In the genomic region with DNA sequence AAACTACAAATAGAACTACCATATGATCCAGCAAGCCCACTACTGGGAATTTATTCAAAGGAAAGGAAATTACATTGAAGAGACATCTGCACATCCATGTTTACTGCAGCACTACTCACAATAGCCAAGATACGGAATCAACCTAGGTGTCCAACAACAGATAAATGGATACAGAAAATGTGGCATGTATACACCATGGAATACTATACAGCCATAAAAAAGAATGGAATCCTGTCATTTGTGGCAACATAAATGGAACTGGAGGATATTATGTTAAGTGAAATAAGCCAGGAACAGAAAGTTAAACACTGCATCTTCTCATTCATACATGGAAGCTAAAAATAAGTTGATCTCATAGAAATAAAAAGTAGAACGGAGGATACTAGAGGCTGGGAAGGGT, we compare ENCODE assay signal across 29 cellular contexts.
"Had no signal": no experiment of that assay in that cellular context is flagged by ENCODE, and none has a peak within 500 bp of the region (broad histone marks: within the 10 kb centered on the region; RNA-seq: fewer than 3 reads in every experiment).

No MANE protein-coding gene starts in this region.

- DNase-seq: naive thymus-derived CD8-positive, alpha-beta T cell; nephron progenitor cell; nucleus accumbens; pancreas; psoas muscle; right cardiac atrium; right lobe of liver; sigmoid colon; small intestine; stimulated activated CD4-positive, alpha-beta T cell treated with anti-CD3 and anti-CD28 coated beads, Interleukin-15, amount 100 ng/mL, for 24 hours; stimulated activated CD4-positive, alpha-beta T cell treated with anti-CD3 and anti-CD28 coated beads, Interleukin-2, amount 100 ng/mL, for 24 hours; stimulated activated CD4-positive, alpha-beta T cell treated with anti-CD3 and anti-CD28 coated beads, Interleukin-2, amount 100 ng/mL, for 48 hours; stimulated activated CD4-positive, alpha-beta T cell treated with anti-CD3 and anti-CD28 coated beads, Interleukin-4, amount 100 ng/mL, for 4 hours; stimulated activated CD8-positive, alpha-beta memory T cell treated with anti-CD3 and anti-CD28 coated beads, Interleukin-4, amount 100 ng/mL, for 48 hours; stimulated activated naive CD4-positive, alpha-beta T cell; stimulated activated naive CD8-positive, alpha-beta T cell treated with anti-CD3 and anti-CD28 coated beads, Interleukin-15, amount 100 ng/mL, for 72 hours; stimulated activated naive CD8-positive, alpha-beta T cell treated with anti-CD3 and anti-CD28 coated beads, Interleukin-15, Interleukin-2, amounts not matched to agents 100 U/mL and 50 U/mL, for 24 hours; substantia nigra; testis; tibial artery; transverse colon; upper lobe of right lung; uterus had no signal

- ATAC-seq: naive thymus-derived CD8-positive, alpha-beta T cell; natural killer cell treated with Interleukin-12 subunit alpha and Interleukin-12 subunit beta and Interleukin-15 and Interleukin-18, amount 100 ng/mL, for 72 hours; pancreas; psoas muscle; right cardiac atrium; right lobe of liver; stimulated activated memory B cell treated with anti-CD40 and anti-IgM and Interleukin-4, amounts not matched to agents 10 μg/mL and 1 μg/mL and 100 μg/mL, for 72 hours; stimulated activated naive CD8-positive, alpha-beta T cell treated with anti-CD3 and anti-CD28 coated beads, Interleukin-15, amount 100 ng/mL, for 72 hours; stimulated activated naive CD8-positive, alpha-beta T cell treated with anti-CD3 and anti-CD28 coated beads, Interleukin-15, Interleukin-2, amounts not matched to agents 100 U/mL and 50 U/mL, for 24 hours; upper lobe of right lung had no signal

- H3K4me3 Mint-ChIP-seq: naive thymus-derived CD8-positive, alpha-beta T cell; natural killer cell treated with Interleukin-12 subunit alpha and Interleukin-12 subunit beta and Interleukin-15 and Interleukin-18, amount 100 ng/mL, for 72 hours; nephron progenitor cell; neural crest cell; stimulated activated memory B cell treated with anti-CD40 and anti-IgM and Interleukin-4, amounts not matched to agents 10 μg/mL and 1 μg/mL and 100 μg/mL, for 72 hours; stimulated activated naive CD8-positive, alpha-beta T cell treated with anti-CD3 and anti-CD28 coated beads, Interleukin-15, amount 100 ng/mL, for 72 hours; type B pancreatic cell had no signal

- H3K36me3 Mint-ChIP-seq: naive thymus-derived CD8-positive, alpha-beta T cell; natural killer cell treated with Interleukin-12 subunit alpha and Interleukin-12 subunit beta and Interleukin-15 and Interleukin-18, amount 100 ng/mL, for 72 hours; stimulated activated memory B cell treated with anti-CD40 and anti-IgM and Interleukin-4, amounts not matched to agents 10 μg/mL and 1 μg/mL and 100 μg/mL, for 72 hours had no signal

- H3K9me3 ChIP-seq: neutrophil, pancreas, psoas muscle, right lobe of liver, sigmoid colon, suprapubic skin, testis, tibial artery, transverse colon, upper lobe of right lung, uterus had no signal

- H3K27me3 ChIP-seq: neutrophil, pancreas, right lobe of liver, sigmoid colon, suprapubic skin, testis, tibial artery, transverse colon, upper lobe of right lung, uterus had no signal

- FAIRE-seq: pancreas, small intestine had no signal

- H3K27me3 Mint-ChIP-seq: type B pancreatic cell had no signal

- H3K4me1 Mint-ChIP-seq: naive thymus-derived CD8-positive, alpha-beta T cell; nephron progenitor cell; neural crest cell; stimulated activated memory B cell treated with anti-CD40 and anti-IgM and Interleukin-4, amounts not matched to agents 10 μg/mL and 1 μg/mL and 100 μg/mL, for 72 hours; stimulated activated naive CD8-positive, alpha-beta T cell treated with anti-CD3 and anti-CD28 coated beads, Interleukin-15, amount 100 ng/mL, for 72 hours had no signal

- H3K36me3 ChIP-seq: neutrophil, pancreas, upper lobe of right lung, uterus had no signal

- H3K27ac ChIP-seq: neutrophil, pancreas, psoas muscle, right lobe of liver, sigmoid colon, suprapubic skin, testis, tibial artery, transverse colon, upper lobe of right lung, uterus had no signal

- H3K27ac Mint-ChIP-seq: naive thymus-derived CD8-positive, alpha-beta T cell; natural killer cell treated with Interleukin-12 subunit alpha and Interleukin-12 subunit beta and Interleukin-15 and Interleukin-18, amount 100 ng/mL, for 72 hours; nephron progenitor cell; stimulated activated memory B cell treated with anti-CD40 and anti-IgM and Interleukin-4, amounts not matched to agents 10 μg/mL and 1 μg/mL and 100 μg/mL, for 72 hours; stimulated activated naive CD8-positive, alpha-beta T cell treated with anti-CD3 and anti-CD28 coated beads, Interleukin-15, amount 100 ng/mL, for 72 hours; type B pancreatic cell had no signal

- H3K4me3 ChIP-seq: pancreas, psoas muscle, right lobe of liver, sigmoid colon, suprapubic skin, testis, tibial artery, transverse colon, upper lobe of right lung, uterus had no signal

- H3K4me1 ChIP-seq: pancreas, psoas muscle, right lobe of liver, suprapubic skin, testis, tibial artery, uterus had no signal
